1 cellular context compared by ENCODE assay signal in the genomic region with DNA sequence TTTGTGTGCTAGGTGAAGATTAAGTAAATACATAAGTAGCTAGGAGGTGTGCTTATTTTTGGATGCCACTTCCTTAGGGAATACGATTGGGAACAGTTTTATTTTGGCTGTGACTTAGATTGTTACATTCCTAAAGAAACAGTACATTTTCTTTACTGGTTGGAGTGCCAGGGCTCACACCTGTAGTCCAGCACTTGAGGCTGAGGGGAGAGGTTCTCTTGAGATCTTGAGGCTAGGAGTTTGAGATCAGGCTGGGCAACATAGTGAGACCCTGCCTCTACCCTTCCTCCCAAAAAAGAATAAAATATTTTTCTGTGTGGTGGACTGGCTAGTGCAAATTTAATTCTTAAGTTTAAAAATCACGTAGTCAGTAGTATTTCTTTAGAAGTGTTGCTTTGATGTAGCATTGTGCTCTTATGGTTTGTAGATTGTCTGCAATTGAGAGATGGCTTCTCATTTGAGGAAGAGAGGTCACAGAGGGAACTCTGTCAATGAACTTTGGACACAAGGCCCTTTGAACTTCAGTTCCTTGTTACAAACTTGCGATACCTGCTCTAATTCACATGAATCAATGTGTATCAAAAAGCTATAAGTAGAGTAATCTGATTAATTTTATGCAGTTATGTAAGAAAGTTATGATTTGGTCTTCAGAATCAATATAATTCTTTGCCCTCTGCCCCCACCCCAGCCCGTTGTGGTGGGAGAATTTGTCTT.
TF ChIP-seq lines count a peak whose summit lies in the region.

No MANE protein-coding gene starts in this region.

TF ChIP-seq in GM12878, 131 proteins besides CTCF, POLR2A, EP300 and RAD21:
- TF ChIP-seq, protein P1, sequence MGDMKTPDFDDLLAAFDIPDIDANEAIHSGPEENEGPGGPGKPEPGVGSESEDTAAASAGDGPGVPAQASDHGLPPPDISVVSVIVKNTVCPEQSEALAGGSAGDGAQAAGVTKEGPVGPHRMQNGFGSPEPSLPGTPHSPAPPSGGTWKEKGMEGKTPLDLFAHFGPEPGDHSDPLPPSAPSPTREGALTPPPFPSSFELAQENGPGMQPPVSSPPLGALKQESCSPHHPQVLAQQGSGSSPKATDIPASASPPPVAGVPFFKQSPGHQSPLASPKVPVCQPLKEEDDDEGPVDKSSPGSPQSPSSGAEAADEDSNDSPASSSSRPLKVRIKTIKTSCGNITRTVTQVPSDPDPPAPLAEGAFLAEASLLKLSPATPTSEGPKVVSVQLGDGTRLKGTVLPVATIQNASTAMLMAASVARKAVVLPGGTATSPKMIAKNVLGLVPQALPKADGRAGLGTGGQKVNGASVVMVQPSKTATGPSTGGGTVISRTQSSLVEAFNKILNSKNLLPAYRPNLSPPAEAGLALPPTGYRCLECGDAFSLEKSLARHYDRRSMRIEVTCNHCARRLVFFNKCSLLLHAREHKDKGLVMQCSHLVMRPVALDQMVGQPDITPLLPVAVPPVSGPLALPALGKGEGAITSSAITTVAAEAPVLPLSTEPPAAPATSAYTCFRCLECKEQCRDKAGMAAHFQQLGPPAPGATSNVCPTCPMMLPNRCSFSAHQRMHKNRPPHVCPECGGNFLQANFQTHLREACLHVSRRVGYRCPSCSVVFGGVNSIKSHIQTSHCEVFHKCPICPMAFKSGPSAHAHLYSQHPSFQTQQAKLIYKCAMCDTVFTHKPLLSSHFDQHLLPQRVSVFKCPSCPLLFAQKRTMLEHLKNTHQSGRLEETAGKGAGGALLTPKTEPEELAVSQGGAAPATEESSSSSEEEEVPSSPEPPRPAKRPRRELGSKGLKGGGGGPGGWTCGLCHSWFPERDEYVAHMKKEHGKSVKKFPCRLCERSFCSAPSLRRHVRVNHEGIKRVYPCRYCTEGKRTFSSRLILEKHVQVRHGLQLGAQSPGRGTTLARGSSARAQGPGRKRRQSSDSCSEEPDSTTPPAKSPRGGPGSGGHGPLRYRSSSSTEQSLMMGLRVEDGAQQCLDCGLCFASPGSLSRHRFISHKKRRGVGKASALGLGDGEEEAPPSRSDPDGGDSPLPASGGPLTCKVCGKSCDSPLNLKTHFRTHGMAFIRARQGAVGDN (IDR thresholded peaks at IDR 0.05) = peak; percentile 48; the same call in 1 of the 2 replicates
- TF ChIP-seq NR2F1 (conservative IDR thresholded peaks at IDR 0.05) = peak; percentile 13; the same call in 1 of the 2 replicates
- no peak for TF ChIP-seq POU2F2 (IDR thresholded peaks at IDR 0.05; ENCODE audit: borderline replicate concordance, low read depth, low read length)
- TF ChIP-seq IKZF1 (conservative IDR thresholded peaks at IDR 0.05) = peak; percentile 3; the same call in 1 of the 2 replicates
- no peak for TF ChIP-seq ETV6 (conservative IDR thresholded peaks at IDR 0.05 in 1 of 2, IDR thresholded peaks at IDR 0.05 in 1 of 2; ENCODE audit: borderline replicate concordance in 1 of 2, low read depth in 1 of 2)
- TF ChIP-seq, protein P2, sequence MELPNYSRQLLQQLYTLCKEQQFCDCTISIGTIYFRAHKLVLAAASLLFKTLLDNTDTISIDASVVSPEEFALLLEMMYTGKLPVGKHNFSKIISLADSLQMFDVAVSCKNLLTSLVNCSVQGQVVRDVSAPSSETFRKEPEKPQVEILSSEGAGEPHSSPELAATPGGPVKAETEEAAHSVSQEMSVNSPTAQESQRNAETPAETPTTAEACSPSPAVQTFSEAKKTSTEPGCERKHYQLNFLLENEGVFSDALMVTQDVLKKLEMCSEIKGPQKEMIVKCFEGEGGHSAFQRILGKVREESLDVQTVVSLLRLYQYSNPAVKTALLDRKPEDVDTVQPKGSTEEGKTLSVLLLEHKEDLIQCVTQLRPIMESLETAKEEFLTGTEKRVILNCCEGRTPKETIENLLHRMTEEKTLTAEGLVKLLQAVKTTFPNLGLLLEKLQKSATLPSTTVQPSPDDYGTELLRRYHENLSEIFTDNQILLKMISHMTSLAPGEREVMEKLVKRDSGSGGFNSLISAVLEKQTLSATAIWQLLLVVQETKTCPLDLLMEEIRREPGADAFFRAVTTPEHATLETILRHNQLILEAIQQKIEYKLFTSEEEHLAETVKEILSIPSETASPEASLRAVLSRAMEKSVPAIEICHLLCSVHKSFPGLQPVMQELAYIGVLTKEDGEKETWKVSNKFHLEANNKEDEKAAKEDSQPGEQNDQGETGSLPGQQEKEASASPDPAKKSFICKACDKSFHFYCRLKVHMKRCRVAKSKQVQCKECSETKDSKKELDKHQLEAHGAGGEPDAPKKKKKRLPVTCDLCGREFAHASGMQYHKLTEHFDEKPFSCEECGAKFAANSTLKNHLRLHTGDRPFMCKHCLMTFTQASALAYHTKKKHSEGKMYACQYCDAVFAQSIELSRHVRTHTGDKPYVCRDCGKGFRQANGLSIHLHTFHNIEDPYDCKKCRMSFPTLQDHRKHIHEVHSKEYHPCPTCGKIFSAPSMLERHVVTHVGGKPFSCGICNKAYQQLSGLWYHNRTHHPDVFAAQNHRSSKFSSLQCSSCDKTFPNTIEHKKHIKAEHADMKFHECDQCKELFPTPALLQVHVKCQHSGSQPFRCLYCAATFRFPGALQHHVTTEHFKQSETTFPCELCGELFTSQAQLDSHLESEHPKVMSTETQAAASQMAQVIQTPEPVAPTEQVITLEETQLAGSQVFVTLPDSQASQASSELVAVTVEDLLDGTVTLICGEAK (IDR thresholded peaks at IDR 0.05; ENCODE audit: borderline replicate concordance) = no peak
- TF ChIP-seq NR2C1 (IDR thresholded peaks at IDR 0.05) = peak; percentile 62
